In the genomic region with DNA sequence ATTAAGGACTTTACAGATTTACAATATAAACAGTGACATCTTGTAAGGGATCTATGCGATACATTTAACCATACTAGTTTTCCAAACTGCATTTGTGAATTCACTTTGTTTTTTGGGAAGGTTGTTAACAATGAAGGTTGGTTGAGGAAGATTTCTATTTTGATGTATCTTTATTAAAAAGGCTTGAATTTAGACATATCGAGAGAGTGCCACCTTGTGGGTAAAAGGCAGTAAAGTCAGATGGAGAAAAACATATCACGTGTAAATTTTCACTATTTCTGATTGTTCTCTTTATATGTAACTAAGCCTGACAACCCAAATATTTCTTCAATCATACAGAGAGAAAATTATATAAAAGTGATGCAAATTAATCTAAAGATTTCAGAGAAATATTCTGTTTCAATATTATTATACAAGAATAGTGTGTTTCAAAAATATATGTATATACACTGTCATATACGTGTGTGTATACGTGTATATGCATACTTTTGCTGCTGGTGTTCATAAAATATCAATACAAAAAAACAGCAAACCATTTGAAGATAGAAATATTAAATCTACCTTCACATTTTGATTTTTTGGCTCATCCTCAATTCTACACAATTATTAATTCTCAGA, we compare ENCODE assay signal across 10 cellular contexts.
A peak's percentile ranks its signal among the peaks of the same experiment; 100 is the strongest.
DNase-seq lines count a peak whose midpoint lies in the region; ATAC-seq and TF ChIP-seq lines count a peak whose summit lies in the region.
"Had no signal": no experiment of that assay in that cellular context is flagged by ENCODE, and none has a peak within 500 bp of the region (broad histone marks: within the 10 kb centered on the region; RNA-seq: fewer than 3 reads in every experiment).

No MANE protein-coding gene starts in this region.

- CTCF ChIA-PET in MCF 10A (lab: Yijun Ruan, JAX) = interaction anchor here (0.8 to 2.4 kb wide), 6 partner anchors 9 to 378 kb away, joined by 3 to 33 read pairs (median 5); no protein-coding TSS in a partner anchor

- H3F3A ChIP-seq in OCI-LY1 (ENCODE audit: insufficient read depth, low read length) = no peaks in the 10 kb centered on the region

- TF ChIP-seq CTCF in MCF 10A (IDR thresholded peaks at IDR 0.05; ENCODE audit: unreplicated experiment) = peak; percentile 60
- TF ChIP-seq CTCF in breast epithelium (IDR thresholded peaks at IDR 0.05) = no peak
- TF ChIP-seq CTCF in OCI-LY1 (IDR thresholded peaks at IDR 0.05; ENCODE audit: low read length) = peak; percentile 63
- peak; percentile 46 for TF ChIP-seq CTCF in foreskin fibroblast (IDR thresholded peaks at IDR 0.05; ENCODE audit: low read depth, low read length)
- peak in 5 of 6 experiments; percentile 14 to 37 (median 24) for TF ChIP-seq CTCF in upper lobe of left lung (IDR thresholded peaks at IDR 0.05)

- no peaks in the 10 kb centered on the region for H3K36me3 ChIP-seq in breast epithelium
- H3K36me3 ChIP-seq in OCI-LY1 (ENCODE audit: insufficient read depth, low read length) = no peaks in the 10 kb centered on the region
- H3K36me3 ChIP-seq in upper lobe of left lung = no peaks in the 10 kb centered on the region

- H3K4me1 ChIP-seq in breast epithelium (no peaks in the 10 kb centered on the region), OCI-LY1 (ENCODE audit: insufficient read depth, low read length, severe bottlenecking) (no peaks in the 10 kb centered on the region), upper lobe of left lung (no peaks in the 10 kb centered on the region)

- H3K27me3 ChIP-seq in breast epithelium = no peaks in the 10 kb centered on the region
- no peaks in the 10 kb centered on the region for H3K27me3 ChIP-seq in OCI-LY1 (ENCODE audit: insufficient read depth, low read length)
- H3K27me3 ChIP-seq in upper lobe of left lung = no peaks in the 10 kb centered on the region

- H3K4me3 ChIP-seq in breast epithelium (no peak overlapping the region), OCI-LY1 (ENCODE audit: low read depth, low read length, poor library complexity, severe bottlenecking) (no peak overlapping the region), foreskin fibroblast (ENCODE audit: low read depth in 1 of 2, low read length in 2 of 2) (no peak overlapping the region), upper lobe of left lung (no peak overlapping the region)

- no peaks in the 10 kb centered on the region for H3K27me3 Mint-ChIP-seq in MCF 10A (ENCODE audit: insufficient read depth, unreplicated experiment)
- H3K27me3 Mint-ChIP-seq in effector memory CD8-positive, alpha-beta T cell = no peaks in the 10 kb centered on the region

- no TSS peak for BruUV-seq in MCF 10A (replicated peaks; lab: Mats Ljungman, UMichigan)

- H4K20me1 ChIP-seq in OCI-LY1 (ENCODE audit: insufficient read depth, low read length) = no peaks in the 10 kb centered on the region

- no peaks in the 10 kb centered on the region for H3K4me1 Mint-ChIP-seq in MCF 10A (ENCODE audit: insufficient read depth, unreplicated experiment)
- no peaks in the 10 kb centered on the region for H3K4me1 Mint-ChIP-seq in effector memory CD8-positive, alpha-beta T cell (ENCODE audit: low read depth in 2 of 2)

- H3K79me2 ChIP-seq in OCI-LY1 (ENCODE audit: insufficient read depth, low read length) = no peaks in the 10 kb centered on the region

- no peak overlapping the region for H3K4me3 Mint-ChIP-seq in MCF 10A (ENCODE audit: unreplicated experiment)
- no peak overlapping the region for H3K4me3 Mint-ChIP-seq in effector memory CD8-positive, alpha-beta T cell

- no peak for TF ChIP-seq POLR2A in breast epithelium (IDR thresholded peaks at IDR 0.05)
- TF ChIP-seq POLR2A in upper lobe of left lung (IDR thresholded peaks at IDR 0.05) = no peak

- intact Hi-C loops in MCF 10A (cut with micrococcal nuclease) = loop anchor here (1.0 to 5.0 kb wide), 4 partner anchors 226 to 1114 kb away; no protein-coding TSS in a partner anchor
- intact Hi-C loops in breast epithelium (cut with DNase I; ENCODE audit: low total_unique reads) = no loop called here

- H2AFZ ChIP-seq in OCI-LY1 (ENCODE audit: low read length) = no peak overlapping the region

- no peak overlapping the region for H3K9ac ChIP-seq in OCI-LY1 (ENCODE audit: low read length)

- POLR2A ChIA-PET in MCF 10A (lab: Yijun Ruan, JAX) = interaction anchor here (0.6 kb wide), 1 partner anchor 302 kb away, joined by 4 read pairs; no protein-coding TSS in a partner anchor

- H3K36me3 Mint-ChIP-seq in MCF 10A (ENCODE audit: insufficient read depth, unreplicated experiment) = no peaks in the 10 kb centered on the region
- no peaks in the 10 kb centered on the region for H3K36me3 Mint-ChIP-seq in effector memory CD8-positive, alpha-beta T cell (ENCODE audit: insufficient read depth)

- 55 to 57% methylated on average over 5 of the region's 5 CpGs for WGBS in upper lobe of left lung, 2 donors

- H3K27ac ChIP-seq in breast epithelium = no peak overlapping the region
- H3K27ac ChIP-seq in OCI-LY1 (ENCODE audit: low read depth, low read length, poor library complexity, severe bottlenecking) = no peak overlapping the region
- H3K27ac ChIP-seq in upper lobe of left lung = no peak overlapping the region

- ATAC-seq in upper lobe of left lung (ENCODE audit: low FRiP score in 2 of 2) (no peak), HG03378 (IDR thresholded peaks at IDR 0.05; ENCODE audit: unreplicated experiment) (no peak)
- no peak for ATAC-seq in effector memory CD8-positive, alpha-beta T cell (replicated peaks)

- H3K9me2 ChIP-seq in OCI-LY1 (ENCODE audit: low read depth, low read length) = no peaks in the 10 kb centered on the region

- H3K27ac Mint-ChIP-seq in MCF 10A (ENCODE audit: low read depth, unreplicated experiment) = no peak overlapping the region
- H3K27ac Mint-ChIP-seq in effector memory CD8-positive, alpha-beta T cell = no peak overlapping the region

- H3K4me2 ChIP-seq in OCI-LY1 (ENCODE audit: low read length) = no peak overlapping the region

- no peaks in the 10 kb centered on the region for H3K9me3 ChIP-seq in breast epithelium
- H3K9me3 ChIP-seq in OCI-LY1 (ENCODE audit: low read length) = no peaks in the 10 kb centered on the region
- H3K9me3 ChIP-seq in upper lobe of left lung = no peaks in the 10 kb centered on the region

- DNase-seq in MCF 10A (ENCODE audit: unreplicated experiment) = peak; percentile 50
- DNase-seq in breast epithelium (ENCODE audit: low spot score in 2 of 2) = no peak
- DNase-seq in foreskin fibroblast = peak in 1 of 2 donors; percentile 54
- no peak for DNase-seq in upper lobe of left lung
- DNase-seq in germinal center (ENCODE audit: low spot score) = no peak
- no peak for DNase-seq in effector memory CD8-positive, alpha-beta T cell
- DNase-seq: activated CD8-positive, alpha-beta memory T cell treated with anti-CD3 and anti-CD28 coated beads for 24 hours; Calu3 had no signal

- H3K9me3 Mint-ChIP-seq in MCF 10A (ENCODE audit: unreplicated experiment) = no peaks in the 10 kb centered on the region
- peaks cover 10 to 12% of the 10 kb centered on the region in 2 donors for H3K9me3 Mint-ChIP-seq in effector memory CD8-positive, alpha-beta T cell

- no peak for TF ChIP-seq EP300 in upper lobe of left lung (IDR thresholded peaks at IDR 0.05)

Comparison
In these comparisons a context has a peak if more than half of its experiments do, and no peak if none do; other contexts are left out.
1. CTCF ChIP-seq: peak in MCF 10A (single experiment), OCI-LY1 (single experiment), foreskin fibroblast (single experiment) and upper lobe of left lung (5 of 6); none in breast epithelium (0 of 3).